Comparison of ENCODE assay signal across 9 cellular contexts in the genomic region with DNA sequence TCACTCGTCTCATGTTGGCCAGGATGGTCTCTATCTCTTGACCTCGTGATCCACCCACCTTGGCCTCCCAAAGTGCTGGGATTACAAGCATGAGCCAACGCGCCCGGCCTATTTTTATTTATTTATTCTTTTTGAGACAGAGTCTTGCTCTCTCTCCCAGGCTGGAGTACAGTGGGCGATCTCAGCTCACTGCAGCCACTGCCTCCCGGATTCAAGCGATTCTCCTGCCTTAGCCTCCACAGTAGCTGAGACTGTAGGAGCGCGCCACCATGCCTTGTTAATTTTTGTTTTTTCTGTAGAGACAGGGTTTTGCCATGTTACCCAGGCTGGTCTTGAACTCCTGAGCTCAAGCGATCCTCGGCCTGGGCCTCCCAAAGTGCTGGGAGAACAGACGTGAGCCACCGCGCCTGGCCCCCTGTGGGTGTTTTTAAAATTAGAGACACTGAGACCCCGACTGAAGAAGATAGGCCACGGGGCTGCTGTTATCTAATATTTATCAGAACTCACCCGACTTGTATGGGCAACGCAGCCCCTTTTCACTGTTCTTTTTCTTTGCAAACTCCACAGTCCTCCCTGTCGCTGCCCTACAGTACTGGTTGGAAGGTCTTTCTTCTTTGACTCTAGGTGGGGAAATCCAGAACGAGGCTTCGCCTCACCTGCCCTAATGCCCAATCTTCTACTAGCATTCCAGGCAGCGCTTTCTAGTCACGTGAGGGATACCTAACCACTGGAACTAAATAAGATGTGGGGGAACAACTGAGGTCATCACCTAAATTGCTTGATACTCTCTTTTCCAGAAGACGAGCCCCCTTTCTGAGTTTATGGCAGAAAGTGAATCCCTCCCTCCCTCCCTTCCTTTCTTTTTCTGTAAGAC. TPM values are rescaled to one million over a fixed set of nuclear protein-coding genes. Genes with fewer than 3 reads are reported as not detected.
DNase-seq lines count a peak whose midpoint lies in the region; ATAC-seq and TF ChIP-seq lines count a peak whose summit lies in the region.
"Had no signal": no experiment of that assay in that cellular context is flagged by ENCODE, and none has a peak within 500 bp of the region (broad histone marks: within the 10 kb centered on the region; RNA-seq: fewer than 3 reads in every experiment).

No MANE protein-coding gene starts in this region.

- no peaks in the 10 kb centered on the region for H3K9me3 ChIP-seq in H9 (ENCODE audit: control insufficient read depth, low read depth, low read length)

- intact Hi-C loops in activated B cell treated with CpG ODN at 0.5 μM for 24 hours (cut with micrococcal nuclease), result loop anchor here (5.0 to 10.0 kb wide), 2 partner anchors 459 to 963 kb away; a partner anchor contains a TSS

- H4K20me1 ChIP-seq in H9 (ENCODE audit: control insufficient read depth, insufficient read depth, insufficient read length), result peaks cover 3% of the 10 kb centered on the region

- H4K91ac ChIP-seq in H9 (ENCODE audit: insufficient read length, low read depth, low read length), result peak overlapping the region; percentile 58

- H2BK120ac ChIP-seq in H9 (ENCODE audit: low read depth, low read length, poor library complexity, severe bottlenecking), result no peak overlapping the region

- H3K23ac ChIP-seq in H9 (ENCODE audit: insufficient read length, low read depth, low read length), result no peak overlapping the region

- H2AK5ac ChIP-seq in H9 (ENCODE audit: insufficient read length, low read length), result no peak overlapping the region

- H3K4me1 Mint-ChIP-seq in H9 (peaks cover 25 to 26% of the 10 kb centered on the region in 2 experiments), activated B cell treated with CpG ODN at 0.5 μM for 24 hours (peaks cover 17% of the 10 kb centered on the region)
- H3K4me1 Mint-ChIP-seq in stimulated activated memory B cell treated with anti-CD40 and anti-IgM and Interleukin-4, amounts not matched to agents 10 μg/mL and 1 μg/mL and 100 μg/mL, for 72 hours, result peaks cover 23% of the 10 kb centered on the region

- H3K27ac ChIP-seq in H9 (ENCODE audit: insufficient read length, low read depth, low read length) (no peak overlapping the region), layer of hippocampus (ENCODE audit: low read depth, low read length) (peak overlapping the region; percentile 99)

- H3K27me3 ChIP-seq in H9 (ENCODE audit: insufficient read depth, low read length), result no peaks in the 10 kb centered on the region
- no peaks in the 10 kb centered on the region for H3K27me3 ChIP-seq in layer of hippocampus (ENCODE audit: control insufficient read depth, insufficient read depth, low read length)

- no peak overlapping the region for H2BK5ac ChIP-seq in H9 (ENCODE audit: insufficient read length, low read length)

- H3K9me3 Mint-ChIP-seq in H9, result no peaks in the 10 kb centered on the region; a peak in 1 of 5 replicates
- H3K9me3 Mint-ChIP-seq in activated B cell treated with CpG ODN at 0.5 μM for 24 hours, result no peaks in the 10 kb centered on the region
- peaks cover 2% of the 10 kb centered on the region for H3K9me3 Mint-ChIP-seq in stimulated activated memory B cell treated with anti-CD40 and anti-IgM and Interleukin-4, amounts not matched to agents 10 μg/mL and 1 μg/mL and 100 μg/mL, for 72 hours

- ATAC-seq in activated B cell treated with CpG ODN at 0.5 μM for 24 hours (ENCODE audit: low read depth) (no peak), GM18861 (IDR thresholded peaks at IDR 0.05; ENCODE audit: unreplicated experiment) (no peak)
- ATAC-seq in stimulated activated memory B cell treated with anti-CD40 and anti-IgM and Interleukin-4, amounts not matched to agents 10 μg/mL and 1 μg/mL and 100 μg/mL, for 72 hours, result no peak

- peaks cover 12% of the 10 kb centered on the region for H3K23me2 ChIP-seq in H9 (ENCODE audit: insufficient read length, low read depth, low read length, poor library complexity, severe bottlenecking)

- peaks cover 3% of the 10 kb centered on the region; the same call in 1 of the 2 replicates for H3K79me2 ChIP-seq in H9 (ENCODE audit: insufficient read depth, low read length)

- H3K4ac ChIP-seq in H9 (ENCODE audit: low read depth, low read length), result no peak overlapping the region; the same call in 1 of the 2 replicates

- no peak overlapping the region for H2BK15ac ChIP-seq in H9 (ENCODE audit: low read depth, low read length)

- POLR2A ChIA-PET in activated B cell treated with CpG ODN at 0.5 μM for 24 hours (lab: Charles Lee), result no interaction called here

- WGBS in H9 (ENCODE audit: extremely low coverage, insufficient read length, low lambda C conversion rate), result no CpG with 5 or more reads among the region's 25 CpGs

- H3K18ac ChIP-seq in H9 (ENCODE audit: insufficient read length, low read depth, low read length), result no peak overlapping the region

- CTCF ChIA-PET in activated B cell treated with CpG ODN at 0.5 μM for 24 hours (lab: Charles Lee), result no interaction called here

- peaks cover 6% of the 10 kb centered on the region for H3K4me1 ChIP-seq in H9 (ENCODE audit: insufficient read depth, low read length)

- H4K5ac ChIP-seq in H9 (ENCODE audit: insufficient read length, low read depth, low read length), result no peak overlapping the region

- peaks cover 8% of the 10 kb centered on the region for H3K79me1 ChIP-seq in H9 (ENCODE audit: insufficient read depth, low read depth, low read length, poor library complexity, severe bottlenecking)

- H3K9ac ChIP-seq in H9 (ENCODE audit: extremely low read depth, insufficient read length, low read length), result no peak overlapping the region

- H3K27ac Mint-ChIP-seq in H9 (peak overlapping the region; percentile 52 to 99 (median 88); a peak in 5 of 7 replicates), activated B cell treated with CpG ODN at 0.5 μM for 24 hours (no peak overlapping the region)
- peak overlapping the region; percentile 81 for H3K27ac Mint-ChIP-seq in stimulated activated memory B cell treated with anti-CD40 and anti-IgM and Interleukin-4, amounts not matched to agents 10 μg/mL and 1 μg/mL and 100 μg/mL, for 72 hours

- no peak overlapping the region for H3T11ph ChIP-seq in H9 (ENCODE audit: low read length)

- H3K36me3 Mint-ChIP-seq in H9 (ENCODE audit: insufficient read depth in 1 of 3, low read depth in 3 of 3) (no peaks in the 10 kb centered on the region; a peak in 1 of 7 replicates), activated B cell treated with CpG ODN at 0.5 μM for 24 hours (ENCODE audit: low read depth) (no peaks in the 10 kb centered on the region)
- no peaks in the 10 kb centered on the region for H3K36me3 Mint-ChIP-seq in stimulated activated memory B cell treated with anti-CD40 and anti-IgM and Interleukin-4, amounts not matched to agents 10 μg/mL and 1 μg/mL and 100 μg/mL, for 72 hours

- DNase-seq in H9 (no peak), activated B cell treated with CpG ODN at 0.5 μM for 24 hours (no peak), glomerular visceral epithelial cell (ENCODE audit: extremely low spot score) (no peak)
- DNase-seq in activated effector memory CD4-positive, alpha-beta T cell treated with anti-CD3 and anti-CD28 coated beads, Interleukin-2, amount 50 U/mL, for 16 hours, result no peak

- no peak overlapping the region for H4K8ac ChIP-seq in H9 (replicated peaks; ENCODE audit: insufficient read length, low read depth, low read length)

- TF ChIP-seq CTCF in H9 (conservative IDR thresholded peaks at IDR 0.05) (no peak), activated B cell treated with CpG ODN at 0.5 μM for 24 hours (IDR thresholded peaks at IDR 0.05) (no peak)

- no peak overlapping the region for H2AFZ ChIP-seq in H9 (ENCODE audit: low read length)

- H3K4me3 Mint-ChIP-seq in H9 (peak overlapping the region; percentile 96 to 99; a peak in 3 of 5 replicates), activated B cell treated with CpG ODN at 0.5 μM for 24 hours (peak overlapping the region; percentile 19)
- H3K4me3 Mint-ChIP-seq in stimulated activated memory B cell treated with anti-CD40 and anti-IgM and Interleukin-4, amounts not matched to agents 10 μg/mL and 1 μg/mL and 100 μg/mL, for 72 hours, result peak overlapping the region; percentile 92

- H3K4me2 ChIP-seq in H9 (ENCODE audit: insufficient read depth, insufficient read length, low read length), result no peak overlapping the region

- H3K27me3 Mint-ChIP-seq in H9 (ENCODE audit: low read depth) (no peaks in the 10 kb centered on the region), activated B cell treated with CpG ODN at 0.5 μM for 24 hours (peaks cover 19% of the 10 kb centered on the region)
- H3K27me3 Mint-ChIP-seq in stimulated activated memory B cell treated with anti-CD40 and anti-IgM and Interleukin-4, amounts not matched to agents 10 μg/mL and 1 μg/mL and 100 μg/mL, for 72 hours, result peaks cover 29% of the 10 kb centered on the region

- H2BK20ac ChIP-seq in H9 (ENCODE audit: low read depth, low read length, poor library complexity, severe bottlenecking), result no peak overlapping the region

- H3K56ac ChIP-seq in H9 (ENCODE audit: insufficient read length, low read depth, low read length), result no peak overlapping the region

- no peak overlapping the region for H2BK12ac ChIP-seq in H9 (ENCODE audit: insufficient read length, low read depth, low read length)

- no peak overlapping the region for H3K14ac ChIP-seq in H9 (ENCODE audit: insufficient read depth, low read length)

RNA-seq across cellular contexts. Expression of a gene that starts 1.3 kb away (rescaled TPM):
- 53.4 and 55.6 TPM in 2 replicates for total RNA-seq in H9 (2021)
- total RNA-seq in activated B cell treated with CpG ODN at 0.5 μM for 24 hours, result 2.1 and 2.5 TPM in 2 replicates

RNA-seq across cellular contexts. Expression of a gene that starts 32.5 kb away (rescaled TPM):
- total RNA-seq in H9 (2021) (not detected in 2 replicates), activated B cell treated with CpG ODN at 0.5 μM for 24 hours (not detected in 2 replicates)
- total RNA-seq: pulmonary artery endothelial cell; T-helper 2 cell treated with Interferon-gamma antibody and Interleukin-4, amounts not matched to agents 100 ng/mL and 5 ng/mL, for 36 hours had no signal

RNA-seq across cellular contexts. Expression of a gene that starts 39.4 kb away (rescaled TPM):
- not detected in 2 replicates for total RNA-seq in H9 (2021)
- total RNA-seq in activated B cell treated with CpG ODN at 0.5 μM for 24 hours, result 0.12 TPM in 1 of 2 replicates, not detected in the other
- total RNA-seq: pulmonary artery endothelial cell; T-helper 2 cell treated with Interferon-gamma antibody and Interleukin-4, amounts not matched to agents 100 ng/mL and 5 ng/mL, for 36 hours had no signal

Comparison
In these comparisons a context has a peak if more than half of its experiments do, and no peak if none do; other contexts are left out.
1. H3K4me3 Mint-ChIP-seq: peak in every context shown above with its lines; median percentile 98 in H9; 92 in stimulated activated memory B cell treated with anti-CD40 and anti-IgM and Interleukin-4, amounts not matched to agents 10 μg/mL and 1 μg/mL and 100 μg/mL, for 72 hours; 19 in activated B cell treated with CpG ODN at 0.5 μM for 24 hours.
2. RNA of a gene that starts 1.3 kb away (total RNA-seq): 53.4 to 55.6 TPM in H9; 2.1 to 2.5 TPM in activated B cell treated with CpG ODN at 0.5 μM for 24 hours; every median in the first group is over 10 times any median in the second.